In the genomic region with DNA sequence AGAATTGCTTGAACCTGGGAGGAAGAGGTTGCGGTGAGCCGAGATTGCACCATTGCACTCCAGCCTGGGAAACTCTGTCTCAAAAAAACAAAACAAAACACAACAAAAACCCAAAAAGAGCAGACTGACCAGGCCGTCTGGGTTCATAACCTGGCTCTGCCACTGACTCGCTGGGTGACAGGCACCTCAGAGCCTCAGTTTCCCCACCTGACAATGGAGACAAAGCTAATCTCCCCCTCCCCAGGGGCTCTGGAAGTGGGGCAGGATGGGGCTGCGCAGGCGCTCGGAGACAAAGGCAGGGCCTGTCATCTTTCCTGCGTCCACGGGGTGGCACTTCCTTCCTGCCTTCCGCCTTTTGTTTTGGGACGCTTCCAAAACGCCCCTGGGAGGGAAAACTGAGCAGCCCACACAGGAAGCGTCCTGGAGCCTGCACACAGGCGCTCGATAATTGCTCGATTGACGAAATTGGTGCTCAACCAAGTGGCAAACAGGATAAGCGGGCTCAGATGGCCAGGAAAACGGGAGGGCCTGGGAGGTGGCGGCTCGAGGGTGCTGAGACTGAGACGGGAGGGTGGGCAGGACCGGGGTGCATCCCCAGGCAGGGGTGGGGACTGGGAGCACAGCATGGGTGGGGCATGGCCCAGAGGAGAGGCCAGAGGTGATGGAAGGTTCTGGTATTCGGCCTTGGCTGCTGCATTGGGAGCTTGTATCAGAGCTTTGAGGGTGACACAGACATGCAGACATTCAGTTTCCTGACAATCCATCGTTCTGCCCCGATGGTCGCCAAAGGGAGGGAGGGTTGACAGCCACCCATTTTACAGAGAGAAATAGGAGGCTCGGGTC, we compare ENCODE assay signal across 8 cellular contexts. TPM values are rescaled to one million over a fixed set of nuclear protein-coding genes. Genes with fewer than 3 reads are reported as not detected.
A peak's percentile ranks its signal among the peaks of the same experiment; 100 is the strongest.
DNase-seq lines count a peak whose midpoint lies in the region; ATAC-seq and TF ChIP-seq lines count a peak whose summit lies in the region.

No MANE protein-coding gene starts in this region.

- H3K27ac ChIP-seq in SU-DHL-6 (ENCODE audit: low read depth, low read length) (no peak overlapping the region), adipose tissue (ENCODE audit: low read depth, low read length) (peak overlapping the region; percentile 21), cardiac muscle cell (no peak overlapping the region), upper lobe of right lung (peak overlapping the region; percentile 84)

- intact Hi-C loops in upper lobe of right lung (cut with DNase I) = no loop called here

- no peak overlapping the region for H2AFZ ChIP-seq in SU-DHL-6 (ENCODE audit: low read depth, low read length, severe bottlenecking)

- no peaks in the 10 kb centered on the region for H4K20me1 ChIP-seq in SU-DHL-6 (ENCODE audit: low read depth, low read length)

- H3K27me3 ChIP-seq in SU-DHL-6 (ENCODE audit: low read length) (no peaks in the 10 kb centered on the region), cardiac muscle cell (no peaks in the 10 kb centered on the region), upper lobe of right lung (no peaks in the 10 kb centered on the region)

- H3K9ac ChIP-seq in SU-DHL-6 (ENCODE audit: low read length) = peak overlapping the region; percentile 22; the same call in 1 of the 2 replicates

- ATAC-seq in omental fat pad (ENCODE audit: low FRiP score) (peak; percentile 46), upper lobe of right lung (peak; percentile 57), HG03565 (IDR thresholded peaks at IDR 0.05; ENCODE audit: unreplicated experiment) (no peak)

- H3F3A ChIP-seq in SU-DHL-6 (ENCODE audit: insufficient read depth) = peaks cover 18% of the 10 kb centered on the region

- 2 to 8% (median 4%) methylated on average over 28 of the region's 28 CpGs for WGBS in adipose tissue, 3 donors

- H3K36me3 ChIP-seq in SU-DHL-6 (ENCODE audit: low read length) = no peaks in the 10 kb centered on the region
- H3K36me3 ChIP-seq in cardiac muscle cell = peaks cover 3% of the 10 kb centered on the region
- H3K36me3 ChIP-seq in upper lobe of right lung = peaks cover 9% of the 10 kb centered on the region

- H3K9me2 ChIP-seq in SU-DHL-6 (replicated peaks; ENCODE audit: insufficient read depth, low read length) = no peaks in the 10 kb centered on the region

- H3K4me1 ChIP-seq in cardiac muscle cell (ENCODE audit: low read depth) (peaks cover 13% of the 10 kb centered on the region), upper lobe of right lung (peaks cover 38% of the 10 kb centered on the region)

- TF ChIP-seq CTCF in SU-DHL-6 (IDR thresholded peaks at IDR 0.05; ENCODE audit: insufficient read depth, low read length, poor library complexity, severe bottlenecking) (peak; percentile 57), cardiac muscle cell (IDR thresholded peaks at IDR 0.05; ENCODE audit: low read depth, low read length) (peak; percentile 81), omental fat pad (IDR thresholded peaks at IDR 0.05) (peak in 1 of 3 donors; percentile 55), upper lobe of right lung (IDR thresholded peaks at IDR 0.05) (peak; percentile 80)

- H3K4me2 ChIP-seq in SU-DHL-6 (ENCODE audit: low read depth, low read length, poor library complexity, severe bottlenecking) = peak overlapping the region; percentile 36

- H3K4me3 ChIP-seq in SU-DHL-6 (ENCODE audit: insufficient read depth, low read length, poor library complexity, severe bottlenecking) = no peak overlapping the region
- no peak overlapping the region for H3K4me3 ChIP-seq in cardiac muscle cell
- H3K4me3 ChIP-seq in upper lobe of right lung = peak overlapping the region; percentile 32

- H3K79me2 ChIP-seq in SU-DHL-6 (ENCODE audit: insufficient read depth, low read length) = no peaks in the 10 kb centered on the region

- DNase-seq in EL = peak; percentile 94
- DNase-seq in NCI-H1092 treated with DMSO at 0.1 percent for 48 hours (lab: John Stamatoyannopoulos, UW) = peak; percentile 79
- DNase-seq in cardiac muscle cell (ENCODE audit: low read depth in 1 of 2, low spot score in 1 of 2) = peak; percentile 80 to 92
- no peak for DNase-seq in omental fat pad (ENCODE audit: low spot score)
- DNase-seq in upper lobe of right lung = peak; percentile 84

- no peaks in the 10 kb centered on the region for H3K9me3 ChIP-seq in SU-DHL-6 (ENCODE audit: insufficient read depth, low read length)
- H3K9me3 ChIP-seq in cardiac muscle cell (ENCODE audit: low read depth) = no peaks in the 10 kb centered on the region
- H3K9me3 ChIP-seq in upper lobe of right lung = no peaks in the 10 kb centered on the region

RNA-seq across cellular contexts. Expression of a gene that starts 17.8 kb away (rescaled TPM):
- polyA plus RNA-seq in adipose tissue (1 to 10 TPM in 1 of 3 donors, under 1 TPM in 2; 0.17 to 2.4 (median 0.30) TPM), cardiac muscle cell (7.1 and 25.8 TPM in 2 replicates)
- total RNA-seq in cardiac muscle cell (15.8 and 127 TPM in 2 replicates), omental fat pad (1 to 10 TPM; 1.2 to 2.8 (median 1.5) TPM), upper lobe of right lung (1.1 TPM)

RNA-seq across cellular contexts. Expression of a gene that starts 48.5 kb away (rescaled TPM):
- polyA plus RNA-seq in adipose tissue = 100 to 1,000 TPM in 1 of 3 donors, 10 to 100 TPM in 2; 17.5 to 247 (median 49.3) TPM
- 98.6 and 120 TPM in 2 replicates for total RNA-seq in cardiac muscle cell
- polyA plus RNA-seq in cardiac muscle cell = 57.8 and 107 TPM in 2 replicates
- 100 to 1,000 TPM in 2 of 4 donors, 10 to 100 TPM in 2; 21.2 to 397 (median 114) TPM for total RNA-seq in omental fat pad
- 242 TPM for total RNA-seq in upper lobe of right lung

RNA-seq across cellular contexts. Expression of a gene that starts 59.6 kb away (rescaled TPM):
- 100 to 1,000 TPM in 2 of 3 donors, 10 to 100 TPM in 1; 34.3 to 583 (median 148) TPM for polyA plus RNA-seq in adipose tissue
- 73.0 and 106 TPM in 2 replicates for total RNA-seq in cardiac muscle cell
- polyA plus RNA-seq in cardiac muscle cell = 38.9 and 43.9 TPM in 2 replicates
- 100 to 1,000 TPM; 177 to 383 (median 325) TPM for total RNA-seq in omental fat pad
- total RNA-seq in upper lobe of right lung = 268 TPM

Comparison
In these comparisons a context has a peak if more than half of its experiments do, and no peak if none do; other contexts are left out.
1. H3K27ac ChIP-seq: peak in adipose tissue (single experiment) and upper lobe of right lung (single experiment); none in SU-DHL-6 (single experiment) and cardiac muscle cell (single experiment).